ENCODE assay signal across 1 cellular context in the genomic region with DNA sequence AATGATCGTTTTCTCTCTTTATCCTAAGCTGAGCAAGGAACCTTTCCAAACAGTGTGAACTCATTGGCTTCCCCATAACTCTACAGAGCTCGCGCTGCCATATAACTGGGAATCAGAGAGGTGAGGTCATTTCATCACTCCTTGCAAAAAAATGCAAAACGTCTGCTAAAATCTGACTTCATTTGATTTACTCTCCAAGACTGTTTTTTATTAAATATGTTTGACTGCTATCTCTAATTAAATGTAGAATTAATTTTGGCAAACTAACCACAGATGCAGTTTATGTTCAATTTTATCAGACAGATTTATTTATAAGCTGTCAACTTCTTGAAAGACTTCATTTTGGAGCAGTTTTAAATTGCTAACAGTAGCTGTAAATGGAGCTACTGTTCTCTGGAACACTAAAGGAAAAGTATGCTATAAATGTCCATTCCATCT.
TF ChIP-seq lines count a peak whose summit lies in the region.

No MANE protein-coding gene starts in this region.

TF ChIP-seq in SK-N-SH, 30 proteins besides CTCF, POLR2A, EP300 and RAD21 (continued from another document):
- TF ChIP-seq, protein P1, sequence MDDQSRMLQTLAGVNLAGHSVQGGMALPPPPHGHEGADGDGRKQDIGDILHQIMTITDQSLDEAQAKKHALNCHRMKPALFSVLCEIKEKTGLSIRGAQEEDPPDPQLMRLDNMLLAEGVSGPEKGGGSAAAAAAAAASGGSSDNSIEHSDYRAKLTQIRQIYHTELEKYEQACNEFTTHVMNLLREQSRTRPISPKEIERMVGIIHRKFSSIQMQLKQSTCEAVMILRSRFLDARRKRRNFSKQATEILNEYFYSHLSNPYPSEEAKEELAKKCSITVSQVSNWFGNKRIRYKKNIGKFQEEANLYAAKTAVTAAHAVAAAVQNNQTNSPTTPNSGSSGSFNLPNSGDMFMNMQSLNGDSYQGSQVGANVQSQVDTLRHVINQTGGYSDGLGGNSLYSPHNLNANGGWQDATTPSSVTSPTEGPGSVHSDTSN (IDR thresholded peaks at IDR 0.05), result peak; percentile 72
- TF ChIP-seq TCF12 (IDR thresholded peaks at IDR 0.05), result peak; percentile 69
- 0 out of 2 replicates have a peak, but pooled peaks have one; percentile 19 for TF ChIP-seq POLR2AphosphoS5 (IDR thresholded peaks at IDR 0.05; ENCODE audit: low read depth, low read length)
- 0 out of 2 replicates have a peak, but pooled peaks have one; percentile 12 for TF ChIP-seq TEAD4 (IDR thresholded peaks at IDR 0.05; ENCODE audit: borderline replicate concordance, insufficient read depth)
- peak; percentile 11; the same call in 1 of the 2 replicates for TF ChIP-seq RCOR1 (IDR thresholded peaks at IDR 0.05; ENCODE audit: low read length)
- peak; percentile 16; the same call in 1 of the 2 replicates for TF ChIP-seq NFIC (IDR thresholded peaks at IDR 0.05; ENCODE audit: borderline replicate concordance)
